Comparison of ENCODE assay signal across 27 cellular contexts in genomic region chr15:52162260-52162659, GRCh38. TPM values are rescaled to one million over a fixed set of nuclear protein-coding genes. Genes with fewer than 3 reads are reported as not detected.
DNase-seq lines count a peak whose midpoint lies in the region; ATAC-seq and TF ChIP-seq lines count a peak whose summit lies in the region.
"Had no signal": no experiment of that assay in that cellular context is flagged by ENCODE, and none has a peak within 500 bp of the region (broad histone marks: within the 10 kb centered on the region; RNA-seq: fewer than 3 reads in every experiment).

No MANE protein-coding gene starts in this region.

- peaks cover 24% of the 10 kb centered on the region for H3K4me1 Mint-ChIP-seq in osteocyte (ENCODE audit: unreplicated experiment)
- H3K4me1 Mint-ChIP-seq in activated naive CD4-positive, alpha-beta T cell treated with anti-CD3 and anti-CD28 coated beads, Interleukin-2, amount 10 ng/mL, durations not matched to agents 7 days and 5 days, result peaks cover 10% of the 10 kb centered on the region
- peaks cover 13% of the 10 kb centered on the region for H3K4me1 Mint-ChIP-seq in nephron progenitor cell

- peaks cover 17% of the 10 kb centered on the region; the same call in 1 of the 2 replicates for H3K4me1 ChIP-seq in SJCRH30
- H3K4me1 ChIP-seq: Peyer's patch had no signal

- H3K4me3 Mint-ChIP-seq in osteocyte (ENCODE audit: unreplicated experiment) (peak overlapping the region; percentile 29), nephron progenitor cell (no peak overlapping the region)
- no peak overlapping the region for H3K4me3 Mint-ChIP-seq in activated naive CD4-positive, alpha-beta T cell treated with anti-CD3 and anti-CD28 coated beads, Interleukin-2, amount 10 ng/mL, durations not matched to agents 7 days and 5 days
- H3K4me3 Mint-ChIP-seq: CD4-positive, alpha-beta memory T cell; GM23338; IgD-negative memory B cell had no signal

- H3K36me3 Mint-ChIP-seq in osteocyte (ENCODE audit: unreplicated experiment) (peaks cover 7% of the 10 kb centered on the region), nephron progenitor cell (ENCODE audit: low read depth) (no peaks in the 10 kb centered on the region)
- H3K36me3 Mint-ChIP-seq in activated naive CD4-positive, alpha-beta T cell treated with anti-CD3 and anti-CD28 coated beads, Interleukin-2, amount 10 ng/mL, durations not matched to agents 7 days and 5 days, result peaks cover 23% of the 10 kb centered on the region

- no peak for ATAC-seq in GM18867 (IDR thresholded peaks at IDR 0.05; ENCODE audit: unreplicated experiment)

- no peaks in the 10 kb centered on the region for H3K9me3 ChIP-seq in SJCRH30 (replicated peaks)
- H3K9me3 ChIP-seq: BLaER1, Caco-2, HAP-1, Peyer's patch had no signal

- DNase-seq in AG08396 (ENCODE audit: low spot score) (peak; percentile 69), SJCRH30 (no peak), dedifferentiated amniotic fluid mesenchymal stem cell (ENCODE audit: extremely low spot score) (peak; percentile 55), osteocyte (ENCODE audit: extremely low spot score, unreplicated experiment) (no peak), NCI-H2107 treated with DMSO at 0.1 percent for 48 hours (lab: John Stamatoyannopoulos, UW; ENCODE audit: unreplicated experiment) (no peak), nephron progenitor cell (no peak)
- no peak for DNase-seq in activated naive CD4-positive, alpha-beta T cell treated with anti-CD3 and anti-CD28 coated beads, Interleukin-2, amount 10 ng/mL, durations not matched to agents 7 days and 5 days
- DNase-seq: Caco-2; CD4-positive, alpha-beta memory T cell; DMS 273 treated with DMSO at 0.1 percent for 48 hours; DMS79 treated with DMSO at 0.1 percent for 48 hours; MV-4-11; NCI-H1105 treated with DMSO at 0.1 percent for 48 hours; NCI-H1694; NCI-H2081; NCI-H2171 treated with DMSO at 0.1 percent for 48 hours; NCI-H524 treated with DMSO at 0.1 percent for 48 hours; NCI-H82 had no signal

- peaks cover 5% of the 10 kb centered on the region for H3K9me3 Mint-ChIP-seq in osteocyte (ENCODE audit: unreplicated experiment)
- no peaks in the 10 kb centered on the region for H3K9me3 Mint-ChIP-seq in activated naive CD4-positive, alpha-beta T cell treated with anti-CD3 and anti-CD28 coated beads, Interleukin-2, amount 10 ng/mL, durations not matched to agents 7 days and 5 days
- H3K9me3 Mint-ChIP-seq in nephron progenitor cell, result no peaks in the 10 kb centered on the region
- H3K9me3 Mint-ChIP-seq: CD4-positive, alpha-beta memory T cell; GM23338; IgD-negative memory B cell had no signal

- peak overlapping the region; percentile 56 for H3K4me3 ChIP-seq in SJCRH30
- H3K4me3 ChIP-seq: BLaER1, GM23338, HAP-1, Peyer's patch had no signal

- peaks cover 10% of the 10 kb centered on the region for H3K36me3 ChIP-seq in SJCRH30
- H3K36me3 ChIP-seq: HAP-1, Peyer's patch had no signal

- peak overlapping the region; percentile 67 for H3K27ac Mint-ChIP-seq in osteocyte (ENCODE audit: unreplicated experiment)
- no peak overlapping the region for H3K27ac Mint-ChIP-seq in activated naive CD4-positive, alpha-beta T cell treated with anti-CD3 and anti-CD28 coated beads, Interleukin-2, amount 10 ng/mL, durations not matched to agents 7 days and 5 days
- H3K27ac Mint-ChIP-seq in nephron progenitor cell, result no peak overlapping the region
- H3K27ac Mint-ChIP-seq: GM23338, IgD-negative memory B cell had no signal

- no peaks in the 10 kb centered on the region for H3K27me3 Mint-ChIP-seq in osteocyte (ENCODE audit: unreplicated experiment)
- H3K27me3 Mint-ChIP-seq in activated naive CD4-positive, alpha-beta T cell treated with anti-CD3 and anti-CD28 coated beads, Interleukin-2, amount 10 ng/mL, durations not matched to agents 7 days and 5 days, result no peaks in the 10 kb centered on the region
- no peaks in the 10 kb centered on the region for H3K27me3 Mint-ChIP-seq in nephron progenitor cell (ENCODE audit: low read depth, poor library complexity)
- H3K27me3 Mint-ChIP-seq: CD4-positive, alpha-beta memory T cell; IgD-negative memory B cell had no signal

- CTCF ChIA-PET in activated naive CD4-positive, alpha-beta T cell treated with anti-CD3 and anti-CD28 coated beads, Interleukin-2, amount 10 ng/mL, durations not matched to agents 7 days and 5 days (lab: Charles Lee), result interaction anchor here (1.2 to 2.1 kb wide), 2 partner anchors 17 to 59 kb away, joined by 4 to 6 read pairs; no protein-coding TSS in a partner anchor

- no peak for TF ChIP-seq CTCF in osteocyte (IDR thresholded peaks at IDR 0.05)
- no peak for TF ChIP-seq CTCF in nephron progenitor cell (IDR thresholded peaks at IDR 0.05)

- peak overlapping the region; percentile 87 for H3K27ac ChIP-seq in SJCRH30
- H3K27ac ChIP-seq: BLaER1, Peyer's patch had no signal

- no peaks in the 10 kb centered on the region for H3K27me3 ChIP-seq in SJCRH30
- H3K27me3 ChIP-seq: BLaER1, Peyer's patch had no signal

RNA-seq across cellular contexts. Expression of gene GNB5, which starts 28.9 kb away (rescaled TPM):
- total RNA-seq in SJCRH30 (2014; rRNA removed; shearing (Covaris generic)), result 38.3 and 38.9 TPM in 2 replicates
- 34.0 and 34.5 TPM in 2 replicates for total RNA-seq in osteocyte

RNA-seq across cellular contexts. Expression of gene BCL2L10, which starts 49.7 kb away (rescaled TPM):
- total RNA-seq in SJCRH30 (2014; rRNA removed; shearing (Covaris generic)), result 0.38 and 0.51 TPM in 2 replicates
- not detected in 2 replicates for total RNA-seq in osteocyte
- total RNA-seq: A172, G401, SK-MEL-5 had no signal

Comparison
In these comparisons a context has a peak if more than half of its experiments do, and no peak if none do; other contexts are left out.
1. DNase-seq: peak in AG08396 (single experiment) and dedifferentiated amniotic fluid mesenchymal stem cell (single experiment); none in SJCRH30 (0 of 2), osteocyte (single experiment), activated naive CD4-positive, alpha-beta T cell treated with anti-CD3 and anti-CD28 coated beads, Interleukin-2, amount 10 ng/mL, durations not matched to agents 7 days and 5 days (single experiment), NCI-H2107 treated with DMSO at 0.1 percent for 48 hours (single experiment) and nephron progenitor cell (single experiment).